Comparison of ENCODE assay signal across 14 cellular contexts in the genomic region with DNA sequence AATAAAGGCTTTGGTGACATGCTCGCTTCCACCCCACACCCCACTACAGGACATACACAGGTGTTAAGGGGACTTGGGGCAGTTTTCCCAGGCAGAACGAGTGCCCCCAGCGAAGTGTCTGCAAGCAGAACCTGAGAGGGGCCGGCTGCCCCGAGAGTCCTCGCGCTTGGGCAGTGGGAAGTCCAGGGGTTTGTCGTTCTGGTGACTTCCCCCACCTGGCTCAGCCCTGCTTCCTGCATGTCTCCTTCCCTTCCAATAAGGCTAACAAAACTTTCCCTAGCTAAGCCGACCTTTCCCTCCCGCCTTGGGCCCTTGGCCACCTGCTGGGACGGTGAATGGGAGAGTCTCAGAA. TPM values are rescaled to one million over a fixed set of nuclear protein-coding genes. Genes with fewer than 3 reads are reported as not detected.
A peak's percentile ranks its signal among the peaks of the same experiment; 100 is the strongest.
DNase-seq lines count a peak whose midpoint lies in the region; ATAC-seq and TF ChIP-seq lines count a peak whose summit lies in the region.
"Had no signal": no experiment of that assay in that cellular context is flagged by ENCODE, and none has a peak within 500 bp of the region (broad histone marks: within the 10 kb centered on the region; RNA-seq: fewer than 3 reads in every experiment).

No MANE protein-coding gene starts in this region.

- BruUV-seq in MCF 10A (replicated peaks; lab: Mats Ljungman, UMichigan) = no TSS peak

- H3K36me3 Mint-ChIP-seq in MCF 10A (ENCODE audit: insufficient read depth, unreplicated experiment) = no peaks in the 10 kb centered on the region
- no peaks in the 10 kb centered on the region for H3K36me3 Mint-ChIP-seq in naive B cell

- H3K4me1 Mint-ChIP-seq in MCF 10A (ENCODE audit: insufficient read depth, unreplicated experiment) = peaks cover 15% of the 10 kb centered on the region
- peaks cover 0 to 6% (median 0%) of the 10 kb centered on the region in 3 donors for H3K4me1 Mint-ChIP-seq in naive B cell

- no peak for TF ChIP-seq CTCF in breast epithelium (IDR thresholded peaks at IDR 0.05)
- no peak for TF ChIP-seq CTCF in MCF 10A (IDR thresholded peaks at IDR 0.05; ENCODE audit: unreplicated experiment)
- TF ChIP-seq CTCF in epithelial cell of esophagus (IDR thresholded peaks at IDR 0.05; ENCODE audit: insufficient read depth, low read depth, low read length, missing control alignments) = no peak
- no peak for TF ChIP-seq CTCF in sigmoid colon (IDR thresholded peaks at IDR 0.05)

- H3K4me3 ChIP-seq in breast epithelium (peak overlapping the region in 2 of 3 donors; percentile 59 to 72), epithelial cell of esophagus (ENCODE audit: low read length) (peak overlapping the region; percentile 44), sigmoid colon (no peak overlapping the region)

- H3K4me3 Mint-ChIP-seq in MCF 10A (ENCODE audit: unreplicated experiment) (no peak overlapping the region), naive B cell (peak overlapping the region in 6 of 8 donors; percentile 2 to 60 (median 28))

- WGBS in sigmoid colon, 2 donors = 31 to 58% methylated on average over 11 of the region's 11 CpGs

- no peaks in the 10 kb centered on the region for H3K27me3 ChIP-seq in breast epithelium
- peaks cover 13 to 83% (median 20%) of the 10 kb centered on the region in 3 donors for H3K27me3 ChIP-seq in sigmoid colon

- CTCF ChIA-PET in MCF 10A (lab: Yijun Ruan, JAX) = interaction anchor here (0.8 kb wide), 1 partner anchor 64 kb away, joined by 3 read pairs; no protein-coding TSS in a partner anchor

- no peak for TF ChIP-seq POLR2A in breast epithelium (IDR thresholded peaks at IDR 0.05)
- no peak for TF ChIP-seq POLR2A in sigmoid colon (IDR thresholded peaks at IDR 0.05)

- TF ChIP-seq EP300 in sigmoid colon (IDR thresholded peaks at IDR 0.05) = no peak

- H3K27ac Mint-ChIP-seq in MCF 10A (ENCODE audit: low read depth, unreplicated experiment) = no peak overlapping the region
- H3K27ac Mint-ChIP-seq in naive B cell = no peak overlapping the region

- no peak for DNase-seq in breast epithelium (ENCODE audit: low spot score in 2 of 2)
- DNase-seq in MCF 10A (ENCODE audit: unreplicated experiment) = no peak
- no peak for DNase-seq in epithelial cell of esophagus (ENCODE audit: low read depth)
- no peak for DNase-seq in naive B cell
- no peak for DNase-seq in NCI-H226
- no peak for DNase-seq in sigmoid colon
- DNase-seq in UCSD-AML1 (lab: John Stamatoyannopoulos, UW; ENCODE audit: unreplicated experiment) = no peak
- DNase-seq: activated T-cell treated with anti-CD3 and anti-CD28 coated beads for 4 hours, transverse colon had no signal

- H3K36me3 ChIP-seq in breast epithelium = no peaks in the 10 kb centered on the region
- no peaks in the 10 kb centered on the region for H3K36me3 ChIP-seq in sigmoid colon
- H3K36me3 ChIP-seq: transverse colon had no signal

- H3K9me3 ChIP-seq in breast epithelium (no peaks in the 10 kb centered on the region), sigmoid colon (no peaks in the 10 kb centered on the region)
- H3K9me3 ChIP-seq: transverse colon had no signal

- POLR2A ChIA-PET in MCF 10A (lab: Yijun Ruan, JAX) = interaction anchor here (1.1 kb wide), 1 partner anchor 65 kb away, joined by 3 read pairs; no protein-coding TSS in a partner anchor

- H3K27ac ChIP-seq in breast epithelium (peak overlapping the region; percentile 59 to 68), sigmoid colon (no peak overlapping the region)
- H3K27ac ChIP-seq: transverse colon had no signal

- intact Hi-C loops in breast epithelium (cut with DNase I; ENCODE audit: low total_unique reads) = no loop called here
- intact Hi-C loops in MCF 10A (cut with micrococcal nuclease) = no loop called here
- intact Hi-C loops in sigmoid colon (cut with DNase I) = no loop called here

- H3K9me3 Mint-ChIP-seq in MCF 10A (ENCODE audit: unreplicated experiment) (no peaks in the 10 kb centered on the region), naive B cell (no peaks in the 10 kb centered on the region)

- no peaks in the 10 kb centered on the region for H3K27me3 Mint-ChIP-seq in MCF 10A (ENCODE audit: insufficient read depth, unreplicated experiment)
- H3K27me3 Mint-ChIP-seq in naive B cell = peaks cover 41 to 72% (median 60%) of the 10 kb centered on the region in 3 donors

- H3K4me1 ChIP-seq in breast epithelium = peaks cover 0 to 8% of the 10 kb centered on the region in 2 donors
- peaks cover 0 to 11% (median 11%) of the 10 kb centered on the region in 4 donors for H3K4me1 ChIP-seq in sigmoid colon

- ATAC-seq in naive B cell (ENCODE audit: low read depth in 2 of 2) = no peak
- no peak for ATAC-seq in GM21390 (IDR thresholded peaks at IDR 0.05; ENCODE audit: unreplicated experiment)

RNA-seq across cellular contexts. Expression of a gene that starts 0.9 kb away (rescaled TPM):
- total RNA-seq in breast epithelium (10 to 100 TPM in 1 of 3 donors, 1 to 10 TPM in 1, under 1 TPM in 1; 0.48 to 18.7 (median 8.0) TPM), MCF 10A (2022) (not detected in 2 replicates), sigmoid colon (under 1 TPM in 2 of 4 donors, not detected in 2; 0.36 to 0.55 TPM)
- polyA plus RNA-seq in naive B cell (ENCODE audit: low read depth in 6 of 6) (not detected), sigmoid colon (1 to 10 TPM in 1 of 3 donors, under 1 TPM in 1, not detected in 1; 0.23 to 1.3 TPM)
- total RNA-seq: dermis microvascular lymphatic vessel endothelial cell, glomerular endothelial cell, H4, SK-MEL-5 had no signal

Comparison
In these comparisons a context has a peak if more than half of its experiments do, and no peak if none do; other contexts are left out.
1. H3K27ac ChIP-seq: peak in breast epithelium (2 of 2); none in sigmoid colon (0 of 4).
2. H3K4me3 ChIP-seq: peak in breast epithelium (2 of 3) and epithelial cell of esophagus (single experiment); none in sigmoid colon (0 of 4).